ENCODE assay signal across 9 cellular contexts in genomic region chr1:200042437-200043329, GRCh38. TPM values are rescaled to one million over a fixed set of nuclear protein-coding genes. Genes with fewer than 3 reads are reported as not detected.
DNase-seq lines count a peak whose midpoint lies in the region; ATAC-seq, FAIRE-seq and TF ChIP-seq lines count a peak whose summit lies in the region.
"Had no signal": no experiment of that assay in that cellular context is flagged by ENCODE, and none has a peak within 500 bp of the region (broad histone marks: within the 10 kb centered on the region; RNA-seq: fewer than 3 reads in every experiment).

No MANE protein-coding gene starts in this region.

- peaks cover 45% of the 10 kb centered on the region for H3K4me1 ChIP-seq in HUES64 (ENCODE audit: insufficient read depth, low read length)
- H3K4me1 ChIP-seq in adipocyte (ENCODE audit: control insufficient read depth, insufficient read depth, low read length): peaks cover 18% of the 10 kb centered on the region
- peaks cover 0 to 11% of the 10 kb centered on the region in 2 donors for H3K4me1 ChIP-seq in kidney (ENCODE audit: control insufficient read depth in 1 of 2, insufficient read depth in 1 of 2, low read depth in 1 of 2, low read length in 2 of 2)

- H3K27me3 Mint-ChIP-seq in stimulated activated naive B cell treated with anti-CD40 and anti-IgM and Interleukin-4, amounts not matched to agents 10 μg/mL and 1 μg/mL and 100 μg/mL, for 72 hours: peaks cover 51 to 58% of the 10 kb centered on the region in 2 donors

- under 1% methylated on average over 50 of the region's 52 CpGs for WGBS in HUES64

- no peak for ATAC-seq in stimulated activated naive B cell treated with anti-CD40 and anti-IgM and Interleukin-4, amounts not matched to agents 10 μg/mL and 1 μg/mL and 100 μg/mL, for 72 hours (replicated peaks)
- no peak for ATAC-seq in HG03039 (IDR thresholded peaks at IDR 0.05; ENCODE audit: unreplicated experiment)
- no peak for ATAC-seq in activated CD4-positive, CD25-positive, alpha-beta regulatory T cell treated with anti-CD3 and anti-CD28 coated beads, Interleukin-2, amount 50 U/mL, for 24 hours

- no peak for TF ChIP-seq CTCF in kidney (IDR thresholded peaks at IDR 0.05; ENCODE audit: borderline replicate concordance, extremely low read depth, insufficient read depth)

- H3K36me3 ChIP-seq in HUES64 (ENCODE audit: insufficient read depth, low read length) (no peaks in the 10 kb centered on the region), adipocyte (ENCODE audit: control insufficient read depth, insufficient read depth, low read length, severe bottlenecking) (no peaks in the 10 kb centered on the region), kidney (ENCODE audit: control insufficient read depth in 1 of 2, insufficient read depth in 2 of 2, low read length in 2 of 2) (no peaks in the 10 kb centered on the region)

- H3K9ac ChIP-seq in HUES64 (ENCODE audit: low read depth, low read length) (peak overlapping the region; percentile 8; the same call in 1 of the 2 replicates), adipocyte (ENCODE audit: low read length) (no peak overlapping the region), kidney (ENCODE audit: low read length in 2 of 2) (no peak overlapping the region)

- FAIRE-seq in kidney (lab: Jason Lieb, UNC): no peak

- H3K4me1 Mint-ChIP-seq in stimulated activated naive B cell treated with anti-CD40 and anti-IgM and Interleukin-4, amounts not matched to agents 10 μg/mL and 1 μg/mL and 100 μg/mL, for 72 hours: peaks cover 24 to 58% of the 10 kb centered on the region in 2 donors

- H3K36me3 Mint-ChIP-seq in stimulated activated naive B cell treated with anti-CD40 and anti-IgM and Interleukin-4, amounts not matched to agents 10 μg/mL and 1 μg/mL and 100 μg/mL, for 72 hours: no peaks in the 10 kb centered on the region

- H3K4me3 ChIP-seq in HUES64 (ENCODE audit: low read length) (peak overlapping the region; percentile 81), adipocyte (ENCODE audit: low read length) (peak overlapping the region; percentile 64), kidney (ENCODE audit: low read length in 2 of 2) (peak overlapping the region; percentile 45 to 50)

- peak; percentile 50 for DNase-seq in adipocyte (ENCODE audit: low read depth)
- DNase-seq in kidney: no peak
- DNase-seq in stimulated activated naive B cell treated with anti-CD40 and anti-IgM and Interleukin-4, amounts not matched to agents 10 μg/mL and 1 μg/mL and 100 μg/mL, for 72 hours: no peak
- no peak for DNase-seq in activated CD4-positive, CD25-positive, alpha-beta regulatory T cell (lab: John Stamatoyannopoulos, UW)
- no peak for DNase-seq in NCI-H1048 (lab: John Stamatoyannopoulos, UW)
- DNase-seq: SHP77 had no signal

- peak overlapping the region; percentile 82 to 86 for H3K4me3 Mint-ChIP-seq in stimulated activated naive B cell treated with anti-CD40 and anti-IgM and Interleukin-4, amounts not matched to agents 10 μg/mL and 1 μg/mL and 100 μg/mL, for 72 hours

- H3K9me3 ChIP-seq in HUES64 (ENCODE audit: insufficient read depth, low read depth, low read length) (no peaks in the 10 kb centered on the region), adipocyte (ENCODE audit: control insufficient read depth, low read length) (no peaks in the 10 kb centered on the region), kidney (ENCODE audit: control insufficient read depth in 1 of 2, low read length in 2 of 2) (no peaks in the 10 kb centered on the region)

- H3K27ac ChIP-seq in HUES64 (ENCODE audit: low read depth, low read length) (no peak overlapping the region), kidney (ENCODE audit: low read depth in 2 of 2, low read length in 2 of 2) (no peak overlapping the region)

- H3K27me3 ChIP-seq in HUES64 (ENCODE audit: insufficient read depth, low read length) (peaks cover 80% of the 10 kb centered on the region), adipocyte (replicated peaks; ENCODE audit: control insufficient read depth, insufficient read depth, low read length) (peaks cover 75% of the 10 kb centered on the region)

- H3K9me3 Mint-ChIP-seq in stimulated activated naive B cell treated with anti-CD40 and anti-IgM and Interleukin-4, amounts not matched to agents 10 μg/mL and 1 μg/mL and 100 μg/mL, for 72 hours: no peaks in the 10 kb centered on the region

- H3K27ac Mint-ChIP-seq in stimulated activated naive B cell treated with anti-CD40 and anti-IgM and Interleukin-4, amounts not matched to agents 10 μg/mL and 1 μg/mL and 100 μg/mL, for 72 hours: peak overlapping the region; percentile 74

- intact Hi-C loops in kidney (cut with DNase I): no loop called here

RNA-seq across cellular contexts. Expression of gene NR5A2, which starts 15.2 kb away (rescaled TPM):
- 7.2 TPM for polyA plus RNA-seq in HUES64 (2013, experiment 1 of 2)
- polyA plus RNA-seq in HUES64 (2013, experiment 2 of 2): 6.9 TPM
- total RNA-seq in kidney: 6.3 TPM
- 0.13 TPM for polyA plus RNA-seq in kidney (ENCODE audit: insufficient read depth, low read depth, low replicate concordance)
